9 cellular contexts compared by ENCODE assay signal in the genomic region with DNA sequence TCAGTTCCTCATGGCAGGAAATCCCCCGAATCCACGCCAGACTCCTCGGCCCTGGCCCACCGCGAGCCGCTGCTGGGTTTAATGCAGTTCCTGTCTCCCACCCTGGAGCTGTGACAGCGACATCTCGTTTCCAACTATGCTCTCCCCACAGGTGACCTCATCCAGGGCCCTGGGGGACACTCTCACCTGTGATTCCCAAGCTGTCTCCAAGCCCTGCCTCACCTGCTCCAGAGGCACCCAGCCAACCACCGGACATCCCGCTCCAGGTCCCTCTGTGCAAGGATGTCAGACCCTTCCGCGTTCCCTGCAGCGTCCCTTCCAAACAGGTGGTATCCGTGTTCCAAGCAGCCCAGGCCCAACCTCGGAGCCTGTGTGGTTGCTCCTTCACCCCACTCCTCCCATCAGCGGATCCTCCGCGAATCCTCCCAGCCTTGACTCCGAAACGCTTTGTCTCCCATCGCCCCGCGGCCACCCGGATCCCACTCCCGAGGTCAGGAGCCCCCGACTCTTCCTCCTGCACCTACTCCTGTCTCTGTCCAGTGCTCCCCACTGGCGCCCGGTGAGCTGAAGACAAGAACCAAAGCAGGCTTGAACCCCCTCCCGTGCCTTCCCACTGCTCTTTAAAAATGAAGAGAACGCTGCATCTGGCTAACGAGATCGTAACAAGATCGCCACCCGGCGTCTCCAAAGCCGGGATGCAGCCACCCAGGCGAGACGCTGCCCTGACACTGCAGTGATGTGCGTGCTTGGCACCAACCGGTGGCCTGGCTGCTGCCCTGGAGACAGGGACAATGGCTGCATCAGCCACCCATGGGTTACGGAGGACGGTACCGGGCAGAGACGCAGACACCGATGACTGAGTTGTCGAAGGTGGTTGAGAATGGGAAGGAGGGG.
DNase-seq lines count a peak whose midpoint lies in the region; ATAC-seq, FAIRE-seq and TF ChIP-seq lines count a peak whose summit lies in the region.
"Had no signal": no experiment of that assay in that cellular context is flagged by ENCODE, and none has a peak within 500 bp of the region (broad histone marks: within the 10 kb centered on the region; RNA-seq: fewer than 3 reads in every experiment).

No MANE protein-coding gene starts in this region.

- DNase-seq in COR-L47 (lab: John Stamatoyannopoulos, UW), result peak; percentile 23
- DNase-seq in NCI-H2107 (lab: John Stamatoyannopoulos, UW), result peak; percentile 70
- peak; percentile 85 for DNase-seq in chondrocyte (ENCODE audit: low spot score)
- DNase-seq in neural progenitor cell (ENCODE audit: low spot score), result peak; percentile 56
- no peak for DNase-seq in NCI-H1105 (lab: John Stamatoyannopoulos, UW)
- DNase-seq in GM12891 (ENCODE audit: insufficient read length, low spot score), result no peak

- H3K4me1 ChIP-seq in neural progenitor cell, result no peaks in the 10 kb centered on the region

- no peak overlapping the region for H3K4me3 ChIP-seq in neural progenitor cell
- H3K4me3 ChIP-seq: skin epidermis had no signal

- H3K27me3 ChIP-seq in neural progenitor cell, result no peaks in the 10 kb centered on the region

- no peak overlapping the region for H3K27ac ChIP-seq in neural progenitor cell

- H3K4me2 ChIP-seq in neural progenitor cell, result no peak overlapping the region

- H3K27me3 Mint-ChIP-seq in chondrocyte (ENCODE audit: low read depth) (no peaks in the 10 kb centered on the region), neural progenitor cell (ENCODE audit: insufficient read depth, low read depth) (peaks cover 8% of the 10 kb centered on the region)

- no peaks in the 10 kb centered on the region for H4K20me1 ChIP-seq in neural progenitor cell (ENCODE audit: low read depth)

- H3K36me3 Mint-ChIP-seq in chondrocyte (ENCODE audit: low read depth), result no peaks in the 10 kb centered on the region
- no peaks in the 10 kb centered on the region for H3K36me3 Mint-ChIP-seq in neural progenitor cell

- no peaks in the 10 kb centered on the region for H3K79me2 ChIP-seq in neural progenitor cell (ENCODE audit: low read depth)

- no peak for ATAC-seq in GM21381 (IDR thresholded peaks at IDR 0.05; ENCODE audit: unreplicated experiment)
- no peak for ATAC-seq in HG02759 (IDR thresholded peaks at IDR 0.05; ENCODE audit: unreplicated experiment)

- H3K9ac ChIP-seq in neural progenitor cell, result no peak overlapping the region

- H3K4me3 Mint-ChIP-seq in chondrocyte (ENCODE audit: unreplicated experiment) (no peak overlapping the region), neural progenitor cell (no peak overlapping the region)

- H3K4me1 Mint-ChIP-seq in chondrocyte (ENCODE audit: low read depth), result peaks cover 13% of the 10 kb centered on the region
- H3K4me1 Mint-ChIP-seq in neural progenitor cell, result peaks cover 3% of the 10 kb centered on the region

- H3K9me3 Mint-ChIP-seq in chondrocyte (ENCODE audit: low read depth), result peaks cover 8% of the 10 kb centered on the region
- H3K9me3 Mint-ChIP-seq in neural progenitor cell, result peaks cover 8% of the 10 kb centered on the region

- no peaks in the 10 kb centered on the region for H3F3A ChIP-seq in neural progenitor cell (ENCODE audit: low read depth)

- FAIRE-seq in GM12891 (lab: Jason Lieb, UNC), result no peak

- no peaks in the 10 kb centered on the region for H3K9me3 ChIP-seq in neural progenitor cell (ENCODE audit: low read depth)

- no peak overlapping the region for H2AFZ ChIP-seq in neural progenitor cell (replicated peaks)

- TF ChIP-seq CTCF in chondrocyte (IDR thresholded peaks at IDR 0.05) (no peak), neural progenitor cell (IDR thresholded peaks at IDR 0.05) (peak; percentile 44)

- no peaks in the 10 kb centered on the region for H3K36me3 ChIP-seq in neural progenitor cell

- H3K27ac Mint-ChIP-seq in chondrocyte (ENCODE audit: unreplicated experiment), result peak overlapping the region; percentile 49
- H3K27ac Mint-ChIP-seq in neural progenitor cell, result no peak overlapping the region

- no peak for TF ChIP-seq POLR2A in GM12891 (IDR thresholded peaks at IDR 0.05; ENCODE audit: low read depth, low read length)

TF ChIP-seq in GM12891, 5 proteins besides CTCF, POLR2A, EP300 and RAD21:
- no peak for TF ChIP-seq SPI1 (IDR thresholded peaks at IDR 0.05; ENCODE audit: low read depth, low read length)
- TF ChIP-seq PAX5 (IDR thresholded peaks at IDR 0.05; ENCODE audit: insufficient read depth, low read length, severe bottlenecking), result no peak
- TF ChIP-seq POLR2AphosphoS5 (IDR thresholded peaks at IDR 0.05; ENCODE audit: low read depth, low read length), result no peak
- no peak for TF ChIP-seq TAF1 (IDR thresholded peaks at IDR 0.05; ENCODE audit: low read depth, low read length)
- TF ChIP-seq POU2F2 (IDR thresholded peaks at IDR 0.05; ENCODE audit: low read depth, low read length), result no peak

Comparison
In these comparisons a context has a peak if more than half of its experiments do, and no peak if none do; other contexts are left out.
1. DNase-seq: peak in COR-L47 (single experiment), NCI-H2107 (single experiment), chondrocyte (single experiment) and neural progenitor cell (single experiment); none in NCI-H1105 (single experiment) and GM12891 (single experiment).